In genomic region chr13:97242755-97243497, GRCh38 we compare ENCODE assay signal across 14 cellular contexts. TPM values are rescaled to one million over a fixed set of nuclear protein-coding genes. Genes with fewer than 3 reads are reported as not detected.
DNase-seq lines count a peak whose midpoint lies in the region; ATAC-seq and TF ChIP-seq lines count a peak whose summit lies in the region.
"Had no signal": no experiment of that assay in that cellular context is flagged by ENCODE, and none has a peak within 500 bp of the region (broad histone marks: within the 10 kb centered on the region; RNA-seq: fewer than 3 reads in every experiment).

No MANE protein-coding gene starts in this region.

- H3K27me3 ChIP-seq in body of pancreas (no peaks in the 10 kb centered on the region), heart left ventricle (no peaks in the 10 kb centered on the region), upper lobe of left lung (no peaks in the 10 kb centered on the region)

- no peak overlapping the region for H3K4me3 ChIP-seq in body of pancreas
- no peak overlapping the region for H3K4me3 ChIP-seq in heart left ventricle
- no peak overlapping the region for H3K4me3 ChIP-seq in upper lobe of left lung

- H3K27ac ChIP-seq in body of pancreas (peak overlapping the region in 3 of 4 donors; percentile 4 to 43 (median 15)), heart left ventricle (peak overlapping the region; percentile 37 to 84 (median 74)), upper lobe of left lung (peak overlapping the region; percentile 62 to 80 (median 70))

- no peak for ATAC-seq in body of pancreas
- peak in 3 of 4 donors; percentile 19 to 57 (median 40) for ATAC-seq in heart left ventricle
- ATAC-seq in upper lobe of left lung (ENCODE audit: low FRiP score in 2 of 2), result peak in 1 of 2 donors; percentile 27
- ATAC-seq in GM21529 (IDR thresholded peaks at IDR 0.05; ENCODE audit: unreplicated experiment), result no peak
- no peak for ATAC-seq in HG02938 (IDR thresholded peaks at IDR 0.05; ENCODE audit: unreplicated experiment)
- ATAC-seq: HCT116 had no signal

- H3K4me1 ChIP-seq in body of pancreas (peaks cover 93% of the 10 kb centered on the region), heart left ventricle (peaks cover 12 to 100% (median 90%) of the 10 kb centered on the region in 12 donors), upper lobe of left lung (peaks cover 64 to 74% (median 67%) of the 10 kb centered on the region in 4 donors)

- TF ChIP-seq CTCF in body of pancreas (IDR thresholded peaks at IDR 0.05), result no peak
- TF ChIP-seq CTCF in heart left ventricle (IDR thresholded peaks at IDR 0.05), result no peak
- TF ChIP-seq CTCF in nephron progenitor cell (IDR thresholded peaks at IDR 0.05), result no peak
- no peak for TF ChIP-seq CTCF in upper lobe of left lung (IDR thresholded peaks at IDR 0.05)

- H3K9me3 ChIP-seq in body of pancreas, result no peaks in the 10 kb centered on the region
- no peaks in the 10 kb centered on the region for H3K9me3 ChIP-seq in heart left ventricle
- H3K9me3 ChIP-seq in upper lobe of left lung, result no peaks in the 10 kb centered on the region
- H3K9me3 ChIP-seq: Caco-2 had no signal

- WGBS in body of pancreas, 2 donors, result 80 to 85% methylated on average over 12 to 13 of the region's 13 CpGs
- WGBS in heart left ventricle, 4 donors, result 48 to 70% (median 59%) methylated on average over 8 to 13 of the region's 13 CpGs
- 76 to 82% methylated on average over 13 of the region's 13 CpGs for WGBS in upper lobe of left lung, 2 donors

- no peaks in the 10 kb centered on the region for H3K9me3 Mint-ChIP-seq in nephron progenitor cell
- H3K9me3 Mint-ChIP-seq: IgD-negative memory B cell had no signal

- H3K27ac Mint-ChIP-seq in nephron progenitor cell, result peak overlapping the region; percentile 58
- H3K27ac Mint-ChIP-seq: IgD-negative memory B cell had no signal

- TF ChIP-seq POLR2A in body of pancreas (IDR thresholded peaks at IDR 0.05) (no peak), heart left ventricle (IDR thresholded peaks at IDR 0.05) (no peak), upper lobe of left lung (IDR thresholded peaks at IDR 0.05) (no peak)

- no peaks in the 10 kb centered on the region for H3K27me3 Mint-ChIP-seq in nephron progenitor cell (ENCODE audit: low read depth, poor library complexity)
- H3K27me3 Mint-ChIP-seq: IgD-negative memory B cell had no signal

- no peaks in the 10 kb centered on the region for H3K36me3 ChIP-seq in body of pancreas (replicated peaks in 1 of 2; ENCODE audit: insufficient read depth in 1 of 2, low read depth in 2 of 2)
- H3K36me3 ChIP-seq in heart left ventricle, result no peaks in the 10 kb centered on the region
- H3K36me3 ChIP-seq in upper lobe of left lung, result no peaks in the 10 kb centered on the region

- peaks cover 24% of the 10 kb centered on the region for H3K4me1 Mint-ChIP-seq in nephron progenitor cell

- no peak for TF ChIP-seq EP300 in upper lobe of left lung (IDR thresholded peaks at IDR 0.05)

- H3K4me3 Mint-ChIP-seq in nephron progenitor cell, result no peak overlapping the region

- intact Hi-C loops in body of pancreas (cut with DNase I) (no loop called here), heart left ventricle (cut with DNase I) (loop anchor here in 3 of 10 donors (5.0 to 10.0 kb wide), 3 partner anchors 64 to 192 kb away; partner anchors contain the start of gene RAP2A (in 1 of the 3))

- DNase-seq in body of pancreas (no peak), heart left ventricle (peak in 2 of 5 donors; percentile 39 to 42), nephron progenitor cell (no peak), upper lobe of left lung (peak in 1 of 2 donors; percentile 27), NCI-H2227 (lab: John Stamatoyannopoulos, UW; ENCODE audit: unreplicated experiment) (no peak)
- DNase-seq: Caco-2; cerebellar nuclear complex; NCI-H1694 treated with DMSO at 0.1 percent for 48 hours; NK-92 treated with Interleukin-12 subunit alpha and Interleukin-12 subunit beta, amount 100 ng/mL, for 24 hours; small intestine had no signal

- H3K36me3 Mint-ChIP-seq in nephron progenitor cell (ENCODE audit: low read depth), result peaks cover 9% of the 10 kb centered on the region

RNA-seq across cellular contexts. Expression of gene MBNL2, which starts 20.8 kb away (rescaled TPM):
- total RNA-seq in body of pancreas (10 to 100 TPM; 47.5 to 50.8 TPM), heart left ventricle (100 to 1,000 TPM in 1 of 9 donors, 10 to 100 TPM in 8; 59.4 to 100 (median 83.1) TPM), upper lobe of left lung (10 to 100 TPM; 40.9 to 78.4 (median 51.3) TPM)
- 10 to 100 TPM; 18.5 to 41.9 TPM for polyA plus RNA-seq in heart left ventricle

Comparison
In these comparisons a context has a peak if more than half of its experiments do, and no peak if none do; other contexts are left out.
1. ATAC-seq: peak in heart left ventricle (3 of 4); none in body of pancreas (single experiment), GM21529 (single experiment) and HG02938 (single experiment).
2. H3K27ac ChIP-seq: peak in every context shown above with its lines; median percentile 74 in heart left ventricle; 70 in upper lobe of left lung; 15 in body of pancreas.